In genomic region chr10:96721207-96721572, GRCh38 we compare ENCODE assay signal across 8 cellular contexts. TPM values are rescaled to one million over a fixed set of nuclear protein-coding genes. Genes with fewer than 3 reads are reported as not detected.
A peak's percentile ranks its signal among the peaks of the same experiment; 100 is the strongest.
DNase-seq lines count a peak whose midpoint lies in the region; ATAC-seq and TF ChIP-seq lines count a peak whose summit lies in the region.

No MANE protein-coding gene starts in this region.

- no peaks in the 10 kb centered on the region for H3K9me3 ChIP-seq in CD4-positive, alpha-beta T cell (ENCODE audit: control insufficient read depth, low read length)
- no peaks in the 10 kb centered on the region for H3K9me3 ChIP-seq in HUES48 (ENCODE audit: control insufficient read depth, insufficient read depth, low read length)
- H3K9me3 ChIP-seq in liver (ENCODE audit: control insufficient read depth in 4 of 4, low read length in 3 of 4): no peaks in the 10 kb centered on the region
- no peaks in the 10 kb centered on the region for H3K9me3 ChIP-seq in uterus

- peak overlapping the region; percentile 91 for H3K4me3 Mint-ChIP-seq in CD4-positive, alpha-beta T cell
- H3K4me3 Mint-ChIP-seq in activated CD8-positive, alpha-beta T cell treated with anti-CD3 and anti-CD28 coated beads, Interleukin-2, amount 10 ng/mL, durations not matched to agents 7 days and 5 days: peak overlapping the region; percentile 71

- H3K36me3 Mint-ChIP-seq in CD4-positive, alpha-beta T cell (ENCODE audit: low read depth): no peaks in the 10 kb centered on the region
- no peaks in the 10 kb centered on the region for H3K36me3 Mint-ChIP-seq in activated CD8-positive, alpha-beta T cell treated with anti-CD3 and anti-CD28 coated beads, Interleukin-2, amount 10 ng/mL, durations not matched to agents 7 days and 5 days (ENCODE audit: low read depth)

- H3K9me3 Mint-ChIP-seq in CD4-positive, alpha-beta T cell: no peaks in the 10 kb centered on the region
- no peaks in the 10 kb centered on the region for H3K9me3 Mint-ChIP-seq in activated CD8-positive, alpha-beta T cell treated with anti-CD3 and anti-CD28 coated beads, Interleukin-2, amount 10 ng/mL, durations not matched to agents 7 days and 5 days (ENCODE audit: insufficient read depth)

- no peak for ATAC-seq in CD4-positive, alpha-beta T cell (ENCODE audit: poor library complexity)
- ATAC-seq in activated CD8-positive, alpha-beta T cell treated with anti-CD3 and anti-CD28 coated beads, Interleukin-2, amount 10 ng/mL, durations not matched to agents 7 days and 5 days: no peak
- ATAC-seq in HG03196 (IDR thresholded peaks at IDR 0.05; ENCODE audit: unreplicated experiment): no peak

- no peak for TF ChIP-seq POLR2A in uterus (IDR thresholded peaks at IDR 0.05)

- no peaks in the 10 kb centered on the region for H3K27me3 Mint-ChIP-seq in CD4-positive, alpha-beta T cell
- peaks cover 10% of the 10 kb centered on the region for H3K27me3 Mint-ChIP-seq in activated CD8-positive, alpha-beta T cell treated with anti-CD3 and anti-CD28 coated beads, Interleukin-2, amount 10 ng/mL, durations not matched to agents 7 days and 5 days (ENCODE audit: low read depth)

- POLR2A ChIA-PET in CD4-positive, alpha-beta T cell (lab: Charles Lee): no interaction called here
- POLR2A ChIA-PET in activated CD8-positive, alpha-beta T cell treated with anti-CD3 and anti-CD28 coated beads, Interleukin-2, amount 10 ng/mL, durations not matched to agents 7 days and 5 days (lab: Charles Lee): interaction anchor here (0.7 kb wide), 1 partner anchor 12 kb away, joined by 3 read pairs; no protein-coding TSS in a partner anchor

- DNase-seq in CD4-positive, alpha-beta T cell: no peak
- DNase-seq in activated CD8-positive, alpha-beta T cell treated with anti-CD3 and anti-CD28 coated beads, Interleukin-2, amount 10 ng/mL, durations not matched to agents 7 days and 5 days: no peak
- DNase-seq in uterus (no peak), EL (no peak)
- DNase-seq in stimulated activated CD4-positive, alpha-beta T cell treated with anti-CD3 and anti-CD28 coated beads, Interleukin-4, amount 100 ng/mL, for 24 hours: no peak

- intact Hi-C loops in CD4-positive, alpha-beta T cell (cut with DNase I, micrococcal nuclease): no loop called here
- intact Hi-C loops in uterus (cut with DNase I; ENCODE audit: low total_unique reads): no loop called here

- TF ChIP-seq CTCF in CD4-positive, alpha-beta T cell (IDR thresholded peaks at IDR 0.05): no peak
- TF ChIP-seq CTCF in liver (IDR thresholded peaks at IDR 0.05; ENCODE audit: low read depth, low read length, missing input control): no peak
- no peak for TF ChIP-seq CTCF in uterus (IDR thresholded peaks at IDR 0.05)

- TF ChIP-seq RAD21 in liver (IDR thresholded peaks at IDR 0.05): peak in 1 of 2 donors; percentile 34

- H3K27ac Mint-ChIP-seq in CD4-positive, alpha-beta T cell: no peak overlapping the region
- peak overlapping the region; percentile 70 for H3K27ac Mint-ChIP-seq in activated CD8-positive, alpha-beta T cell treated with anti-CD3 and anti-CD28 coated beads, Interleukin-2, amount 10 ng/mL, durations not matched to agents 7 days and 5 days

- H3K4me1 ChIP-seq in HUES48 (ENCODE audit: control insufficient read depth, insufficient read depth, low read length): peaks cover 10% of the 10 kb centered on the region
- peaks cover 2 to 33% (median 22%) of the 10 kb centered on the region in 4 donors for H3K4me1 ChIP-seq in liver (ENCODE audit: control insufficient read depth in 4 of 4, insufficient read depth in 4 of 4, low read length in 3 of 4)
- H3K4me1 ChIP-seq in uterus: peaks cover 0 to 6% of the 10 kb centered on the region in 2 donors

- no peak overlapping the region for H3K9ac ChIP-seq in HUES48 (ENCODE audit: low read depth, low read length)
- no peak overlapping the region for H3K9ac ChIP-seq in liver (ENCODE audit: low read depth in 1 of 2, low read length in 2 of 2)

- H3K4me3 ChIP-seq in HUES48 (ENCODE audit: low read depth, low read length) (peak overlapping the region; percentile 81), liver (ENCODE audit: low read depth in 1 of 3, low read length in 3 of 3) (peak overlapping the region in 1 of 3 donors; percentile 72), uterus (no peak overlapping the region)

- CTCF ChIA-PET in CD4-positive, alpha-beta T cell (lab: Charles Lee): no interaction called here
- CTCF ChIA-PET in activated CD8-positive, alpha-beta T cell treated with anti-CD3 and anti-CD28 coated beads, Interleukin-2, amount 10 ng/mL, durations not matched to agents 7 days and 5 days (lab: Charles Lee): interaction anchor here (0.8 to 1.1 kb wide), 2 partner anchors 80 to 207 kb away, joined by 3 read pairs; partner anchors contain the start of gene TLL2

- H3K27me3 ChIP-seq in CD4-positive, alpha-beta T cell (ENCODE audit: control insufficient read depth, insufficient read depth, low read length): no peaks in the 10 kb centered on the region
- H3K27me3 ChIP-seq in HUES48 (ENCODE audit: control insufficient read depth, insufficient read depth, low read length): peaks cover 18% of the 10 kb centered on the region
- no peaks in the 10 kb centered on the region for H3K27me3 ChIP-seq in liver (ENCODE audit: control insufficient read depth in 4 of 4, insufficient read depth in 4 of 4, low read length in 3 of 4)
- H3K27me3 ChIP-seq in uterus: no peaks in the 10 kb centered on the region

- H3K27ac ChIP-seq in CD4-positive, alpha-beta T cell (ENCODE audit: low read depth, low read length): no peak overlapping the region
- H3K27ac ChIP-seq in HUES48 (ENCODE audit: low read depth, low read length) (no peak overlapping the region), liver (ENCODE audit: low read depth in 1 of 2, low read length in 2 of 2) (peak overlapping the region; percentile 75 to 93), uterus (no peak overlapping the region)

- WGBS in liver: 30% methylated on average over 4 of the region's 4 CpGs

- peaks cover 15% of the 10 kb centered on the region for H3K4me1 Mint-ChIP-seq in CD4-positive, alpha-beta T cell (ENCODE audit: low read depth)
- H3K4me1 Mint-ChIP-seq in activated CD8-positive, alpha-beta T cell treated with anti-CD3 and anti-CD28 coated beads, Interleukin-2, amount 10 ng/mL, durations not matched to agents 7 days and 5 days (ENCODE audit: low read depth): peaks cover 38% of the 10 kb centered on the region

- H3K36me3 ChIP-seq in HUES48 (ENCODE audit: control insufficient read depth, insufficient read depth, low read length): no peaks in the 10 kb centered on the region
- H3K36me3 ChIP-seq in liver (ENCODE audit: control insufficient read depth in 4 of 4, insufficient read depth in 3 of 4, low read depth in 1 of 4, low read length in 3 of 4): no peaks in the 10 kb centered on the region
- H3K36me3 ChIP-seq in uterus: no peaks in the 10 kb centered on the region

TF ChIP-seq in liver, 16 proteins besides CTCF, POLR2A, EP300 and RAD21 (continues in another document):
- TF ChIP-seq, protein P1, sequence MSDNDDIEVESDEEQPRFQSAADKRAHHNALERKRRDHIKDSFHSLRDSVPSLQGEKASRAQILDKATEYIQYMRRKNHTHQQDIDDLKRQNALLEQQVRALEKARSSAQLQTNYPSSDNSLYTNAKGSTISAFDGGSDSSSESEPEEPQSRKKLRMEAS (IDR thresholded peaks at IDR 0.05): peak; percentile 8
- TF ChIP-seq FOXA2 (IDR thresholded peaks at IDR 0.05) (no peak), GABPA (IDR thresholded peaks at IDR 0.05 in 1 of 2, conservative IDR thresholded peaks at IDR 0.05 in 1 of 2) (no peak), FOXA1 (IDR thresholded peaks at IDR 0.05) (no peak), YY1 (IDR thresholded peaks at IDR 0.05) (no peak), RXRA (IDR thresholded peaks at IDR 0.05) (no peak), HNF4G (IDR thresholded peaks at IDR 0.05) (peak; percentile 66), ZBTB33 (IDR thresholded peaks at IDR 0.05) (no peak), EGR1 (IDR thresholded peaks at IDR 0.05; ENCODE audit: low read depth in 2 of 2) (no peak)
- TF ChIP-seq, protein P2, sequence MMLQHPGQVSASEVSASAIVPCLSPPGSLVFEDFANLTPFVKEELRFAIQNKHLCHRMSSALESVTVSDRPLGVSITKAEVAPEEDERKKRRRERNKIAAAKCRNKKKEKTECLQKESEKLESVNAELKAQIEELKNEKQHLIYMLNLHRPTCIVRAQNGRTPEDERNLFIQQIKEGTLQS (IDR thresholded peaks at IDR 0.05): no peak

RNA-seq across cellular contexts. Expression of gene PIK3AP1, which starts 0.9 kb away (rescaled TPM):
- total RNA-seq in CD4-positive, alpha-beta T cell: under 1 TPM; 0.58 to 0.59 TPM
- total RNA-seq in activated CD8-positive, alpha-beta T cell treated with anti-CD3 and anti-CD28 coated beads, Interleukin-2, amount 10 ng/mL, durations not matched to agents 7 days and 5 days: 1 to 10 TPM; 6.2 to 6.8 TPM
- total RNA-seq in liver (100 to 1,000 TPM in 1 of 2 donors, 10 to 100 TPM in 1; 43.0 to 137 TPM), uterus (10 to 100 TPM in 1 of 4 donors, 1 to 10 TPM in 3; 1.7 to 10.6 (median 8.4) TPM)
- 10 to 100 TPM; 27.3 to 58.8 TPM for polyA plus RNA-seq in liver

Comparison
In these comparisons a context has a peak if more than half of its experiments do, and no peak if none do; other contexts are left out.
1. H3K27ac ChIP-seq: peak in liver (2 of 2); none in CD4-positive, alpha-beta T cell (single experiment), HUES48 (single experiment) and uterus (0 of 2).